Comparison of ENCODE assay signal across 15 cellular contexts in the genomic region with DNA sequence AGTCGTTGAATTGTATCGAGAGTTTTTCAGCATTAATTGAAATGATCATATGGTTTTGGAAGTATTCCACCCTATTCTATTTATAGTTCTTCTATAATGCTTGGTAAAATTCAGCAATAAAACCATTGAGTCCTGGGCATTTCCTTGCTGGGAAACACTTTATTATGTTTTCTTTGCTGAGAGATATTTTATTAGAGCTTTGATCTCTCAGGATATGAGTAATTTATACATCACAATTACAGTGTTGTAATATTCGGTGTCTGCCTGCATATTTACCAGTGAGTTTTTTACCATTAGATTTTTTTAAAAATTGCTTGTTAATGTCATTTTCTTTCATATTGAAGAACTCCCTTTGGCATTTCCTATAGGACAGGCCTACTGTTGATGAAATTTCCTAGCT.
"Had no signal": no experiment of that assay in that cellular context is flagged by ENCODE, and none has a peak within 500 bp of the region (broad histone marks: within the 10 kb centered on the region; RNA-seq: fewer than 3 reads in every experiment).

No MANE protein-coding gene starts in this region.

- H3K36me3 ChIP-seq: SJSA1 had no signal

- H3K4me3 ChIP-seq: SJSA1 had no signal

- DNase-seq: activated CD4-positive, alpha-beta T cell treated with anti-CD3 and anti-CD28 coated beads for 4 hours; activated CD8-positive, alpha-beta memory T cell treated with anti-CD3 and anti-CD28 coated beads, Interleukin-2, amount 50 U/mL, for 48 hours; activated CD8-positive, alpha-beta T cell treated with anti-CD3 and anti-CD28 coated beads, Interleukin-2, amount 10 ng/mL, durations not matched to agents 7 days and 5 days; activated T-cell treated with anti-CD3 and anti-CD28 coated beads, Interleukin-2, amount 50 U/mL, for 1 hour; aorta; cerebellar nuclear complex; NCI-H1105 treated with DMSO at 0.1 percent for 48 hours; NCI-H1436 treated with DMSO at 0.1 percent for 48 hours; NCI-H187; NCI-H2081; NCI-H510A treated with DMSO at 0.1 percent for 48 hours; SHP77 had no signal

- H3K9ac ChIP-seq: KMS-11 had no signal

- H3K27me3 ChIP-seq: SJSA1 had no signal

- H3K9me3 ChIP-seq: SJSA1 had no signal

- H3K4me1 ChIP-seq: SJSA1 had no signal

- ATAC-seq: activated CD4-positive, CD25-positive, alpha-beta regulatory T cell treated with anti-CD3 and anti-CD28 coated beads, Interleukin-2, amount 50 U/mL, for 24 hours; activated CD8-positive, alpha-beta T cell treated with anti-CD3 and anti-CD28 coated beads, Interleukin-2, amount 10 ng/mL, durations not matched to agents 7 days and 5 days had no signal

- H3K27ac ChIP-seq: KMS-11, SJSA1 had no signal
